Comparison of ENCODE assay signal across 20 cellular contexts in the genomic region with DNA sequence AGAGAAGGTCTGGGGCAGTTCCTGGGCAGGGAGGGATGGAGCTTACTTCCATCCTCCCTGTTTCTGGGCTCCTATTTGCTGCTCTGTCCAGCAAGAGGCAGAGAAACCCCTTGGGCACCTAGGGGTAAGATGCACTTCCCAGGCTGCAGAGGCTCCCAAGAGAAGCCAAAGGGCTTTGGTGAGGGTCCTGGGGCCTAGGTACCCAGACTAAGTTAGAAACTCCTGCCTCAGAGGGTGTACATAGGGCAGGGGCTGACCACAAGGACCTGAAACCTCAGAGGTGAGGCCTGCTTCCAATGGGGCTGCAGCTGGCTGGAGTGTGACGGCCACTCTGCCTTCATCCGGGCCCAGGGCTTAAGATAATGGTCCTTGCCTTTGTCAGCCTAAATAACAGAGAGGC. TPM values are rescaled to one million over a fixed set of nuclear protein-coding genes. Genes with fewer than 3 reads are reported as not detected.
DNase-seq lines count a peak whose midpoint lies in the region; ATAC-seq and TF ChIP-seq lines count a peak whose summit lies in the region.
"Had no signal": no experiment of that assay in that cellular context is flagged by ENCODE, and none has a peak within 500 bp of the region (broad histone marks: within the 10 kb centered on the region; RNA-seq: fewer than 3 reads in every experiment).

No MANE protein-coding gene starts in this region.

- no peaks in the 10 kb centered on the region for H3K9me3 ChIP-seq in Karpas-422 (ENCODE audit: low read length)
- no peaks in the 10 kb centered on the region for H3K9me3 ChIP-seq in neuronal stem cell (replicated peaks in 1 of 2; ENCODE audit: control insufficient read depth in 2 of 2, insufficient read depth in 1 of 2, low read depth in 1 of 2, low read length in 2 of 2)
- H3K9me3 ChIP-seq: lower lobe of right lung, upper lobe of right lung had no signal

- WGBS in neuronal stem cell (ENCODE audit: extremely low coverage in 2 of 2, insufficient read length in 2 of 2, insufficient replicate concordance in 1 of 2), 2 donors = no CpG with 5 or more reads among the region's 2 CpGs

- H2AFZ ChIP-seq in Karpas-422 (ENCODE audit: low read length) (no peak overlapping the region), neuronal stem cell (ENCODE audit: low read length) (no peak overlapping the region)

- H3K9me3 Mint-ChIP-seq in activated CD8-positive, alpha-beta memory T cell treated with anti-CD3 and anti-CD28 coated beads, Interleukin-2, amount 10 ng/mL, durations not matched to agents 7 days and 5 days (ENCODE audit: low read depth) = no peaks in the 10 kb centered on the region
- H3K9me3 Mint-ChIP-seq in brain = no peaks in the 10 kb centered on the region

- H2AK5ac ChIP-seq in neuronal stem cell (ENCODE audit: low read depth, low read length) = peak overlapping the region; percentile 88

- TF ChIP-seq CTCF in brain (conservative IDR thresholded peaks at IDR 0.05) = no peak

- no peak overlapping the region for H3K14ac ChIP-seq in neuronal stem cell (ENCODE audit: low read length)

- no peak overlapping the region for H3K9ac ChIP-seq in Karpas-422 (ENCODE audit: low read length)
- peak overlapping the region; percentile 12 for H3K9ac ChIP-seq in neuronal stem cell (ENCODE audit: low read depth, low read length, poor library complexity)

- peaks cover 11% of the 10 kb centered on the region for H3K36me3 Mint-ChIP-seq in activated CD8-positive, alpha-beta memory T cell treated with anti-CD3 and anti-CD28 coated beads, Interleukin-2, amount 10 ng/mL, durations not matched to agents 7 days and 5 days
- H3K36me3 Mint-ChIP-seq in brain = peaks cover 12% of the 10 kb centered on the region

- H2BK120ac ChIP-seq in neuronal stem cell (ENCODE audit: low read depth, low read length) = no peak overlapping the region

- H3K18ac ChIP-seq in neuronal stem cell (ENCODE audit: low read length) = no peak overlapping the region

- no peak overlapping the region for H2BK12ac ChIP-seq in neuronal stem cell (ENCODE audit: low read length)

- H3K27me3 ChIP-seq in Karpas-422 (ENCODE audit: low read length) (no peaks in the 10 kb centered on the region; the same call in 1 of the 2 replicates), neuronal stem cell (ENCODE audit: control insufficient read depth in 3 of 3, insufficient read depth in 3 of 3, low read depth in 1 of 3, low read length in 3 of 3) (peaks cover 0 to 14% (median 7%) of the 10 kb centered on the region in 3 experiments)
- H3K27me3 ChIP-seq: upper lobe of right lung had no signal

- H3K4me3 ChIP-seq in Karpas-422 (ENCODE audit: low read length) (no peak overlapping the region), neuronal stem cell (ENCODE audit: low read length in 2 of 2) (no peak overlapping the region)
- H3K4me3 ChIP-seq: SK-N-MC had no signal

- H3K27me3 Mint-ChIP-seq in activated CD8-positive, alpha-beta memory T cell treated with anti-CD3 and anti-CD28 coated beads, Interleukin-2, amount 10 ng/mL, durations not matched to agents 7 days and 5 days = no peaks in the 10 kb centered on the region
- H3K27me3 Mint-ChIP-seq in brain = peaks cover 11% of the 10 kb centered on the region

- H3K36me3 ChIP-seq in Karpas-422 (ENCODE audit: insufficient read depth, low read length) = no peaks in the 10 kb centered on the region
- peaks cover 2 to 4% of the 10 kb centered on the region in 2 donors for H3K36me3 ChIP-seq in neuronal stem cell (replicated peaks in 1 of 2; ENCODE audit: control insufficient read depth in 2 of 2, insufficient read depth in 2 of 2, low read length in 2 of 2)

- peak overlapping the region; percentile 81 for H3K23ac ChIP-seq in neuronal stem cell (ENCODE audit: low read depth, low read length, poor library complexity)

- DNase-seq in activated CD8-positive, alpha-beta memory T cell treated with anti-CD3 and anti-CD28 coated beads, Interleukin-2, amount 10 ng/mL, durations not matched to agents 7 days and 5 days = no peak
- DNase-seq in activated CD8-positive, alpha-beta memory T cell treated with anti-CD3 and anti-CD28 coated beads, Interleukin-2, amount 50 U/mL, for 48 hours = no peak
- peak; percentile 39 for DNase-seq in Karpas-422
- no peak for DNase-seq in neuronal stem cell (ENCODE audit: low spot score)
- DNase-seq in NCI-H2081 treated with DMSO at 0.1 percent for 48 hours (lab: John Stamatoyannopoulos, UW) = no peak
- no peak for DNase-seq in DMS79 treated with DMSO at 0.1 percent for 48 hours (lab: John Stamatoyannopoulos, UW)
- DNase-seq: activated CD8-positive, alpha-beta memory T cell treated with anti-CD3 and anti-CD28 coated beads, Interleukin-2, amount 50 U/mL, for 4 hours; COR-L47; GF-D8; lower lobe of right lung; MM.1S; NCI-H2081; NCI-H526; stimulated activated CD4-positive, alpha-beta T cell treated with anti-CD3 and anti-CD28 coated beads, Interleukin-4, amount 100 ng/mL, for 24 hours; upper lobe of right lung had no signal

- peaks cover 25% of the 10 kb centered on the region for H3K4me1 Mint-ChIP-seq in activated CD8-positive, alpha-beta memory T cell treated with anti-CD3 and anti-CD28 coated beads, Interleukin-2, amount 10 ng/mL, durations not matched to agents 7 days and 5 days
- H3K4me1 Mint-ChIP-seq in brain = peaks cover 39% of the 10 kb centered on the region

- H3K4me3 Mint-ChIP-seq in activated CD8-positive, alpha-beta memory T cell treated with anti-CD3 and anti-CD28 coated beads, Interleukin-2, amount 10 ng/mL, durations not matched to agents 7 days and 5 days = peak overlapping the region; percentile 88
- H3K4me3 Mint-ChIP-seq in brain = peak overlapping the region; percentile 90 to 96 (median 95)

- H2BK15ac ChIP-seq in neuronal stem cell (ENCODE audit: low read length) = peak overlapping the region; percentile 33

- no peaks in the 10 kb centered on the region for H3K9me2 ChIP-seq in Karpas-422 (replicated peaks; ENCODE audit: insufficient read depth, low read length)

- ATAC-seq in activated CD8-positive, alpha-beta memory T cell treated with anti-CD3 and anti-CD28 coated beads, Interleukin-2, amount 10 ng/mL, durations not matched to agents 7 days and 5 days = no peak
- no peak for ATAC-seq in GM21529 (IDR thresholded peaks at IDR 0.05; ENCODE audit: unreplicated experiment)
- ATAC-seq: upper lobe of right lung had no signal

- H2BK5ac ChIP-seq in neuronal stem cell (ENCODE audit: low read length) = no peak overlapping the region

- H3K27ac ChIP-seq in Karpas-422 (ENCODE audit: low read length) (no peak overlapping the region), neuronal stem cell (replicated peaks; ENCODE audit: low read length) (no peak overlapping the region)
- H3K27ac ChIP-seq: lower lobe of right lung, SK-N-MC, upper lobe of right lung had no signal

- CTCF ChIA-PET in activated CD8-positive, alpha-beta memory T cell treated with anti-CD3 and anti-CD28 coated beads, Interleukin-2, amount 10 ng/mL, durations not matched to agents 7 days and 5 days (lab: Charles Lee) = interaction anchor here (0.6 to 1.0 kb wide), 5 partner anchors 8 to 151 kb away, joined by 3 to 4 read pairs (median 3); no protein-coding TSS in a partner anchor

- H4K20me1 ChIP-seq in Karpas-422 (ENCODE audit: insufficient read depth, low read depth, low read length) = no peaks in the 10 kb centered on the region

- H3K4ac ChIP-seq in neuronal stem cell (ENCODE audit: low read length) = no peak overlapping the region

- H4K8ac ChIP-seq in neuronal stem cell (ENCODE audit: low read depth, low read length) = no peak overlapping the region

- H3K79me2 ChIP-seq in Karpas-422 (ENCODE audit: low read length) = peaks cover 19% of the 10 kb centered on the region

- H3K4me1 ChIP-seq in Karpas-422 (ENCODE audit: low read length) (peaks cover 26% of the 10 kb centered on the region), neuronal stem cell (ENCODE audit: control insufficient read depth in 2 of 2, insufficient read depth in 1 of 2, low read depth in 1 of 2, low read length in 2 of 2) (peaks cover 0 to 5% of the 10 kb centered on the region in 2 donors)

- H3K4me2 ChIP-seq in Karpas-422 (ENCODE audit: low read depth, low read length, poor library complexity, severe bottlenecking) (no peak overlapping the region), neuronal stem cell (ENCODE audit: insufficient read depth, low read length, poor library complexity, severe bottlenecking) (no peak overlapping the region)

- H4K91ac ChIP-seq in neuronal stem cell (ENCODE audit: low read depth, low read length, poor library complexity) = no peak overlapping the region

- no peaks in the 10 kb centered on the region for H3K79me1 ChIP-seq in neuronal stem cell (ENCODE audit: low read depth, low read length)

- no peak overlapping the region for H3K27ac Mint-ChIP-seq in activated CD8-positive, alpha-beta memory T cell treated with anti-CD3 and anti-CD28 coated beads, Interleukin-2, amount 10 ng/mL, durations not matched to agents 7 days and 5 days
- peak overlapping the region in 2 of 5 experiments; percentile 58 to 77 for H3K27ac Mint-ChIP-seq in brain

RNA-seq across cellular contexts. Expression of a gene that starts 1.6 kb away (rescaled TPM):
- total RNA-seq in activated CD8-positive, alpha-beta memory T cell treated with anti-CD3 and anti-CD28 coated beads, Interleukin-2, amount 10 ng/mL, durations not matched to agents 7 days and 5 days = 10 to 100 TPM; 13.5 to 14.5 TPM
- 6.1 and 12.8 TPM in 2 replicates for total RNA-seq in Karpas-422 (2014; rRNA removed; shearing (Covaris generic); ENCODE audit: low replicate concordance)
- 17.8 TPM for polyA plus RNA-seq in brain (ENCODE audit: insufficient read depth, low read depth, low replicate concordance)
- 7.3 TPM for polyA plus RNA-seq in neuronal stem cell (2013, experiment 1 of 2)
- 6.9 TPM for polyA plus RNA-seq in neuronal stem cell (2013, experiment 2 of 2)

RNA-seq across cellular contexts. Expression of a gene that starts 20.4 kb away (rescaled TPM):
- 1 to 10 TPM; 2.3 to 3.2 TPM for total RNA-seq in activated CD8-positive, alpha-beta memory T cell treated with anti-CD3 and anti-CD28 coated beads, Interleukin-2, amount 10 ng/mL, durations not matched to agents 7 days and 5 days
- total RNA-seq in Karpas-422 (2014; rRNA removed; shearing (Covaris generic); ENCODE audit: low replicate concordance) = not detected in 2 replicates
- polyA plus RNA-seq in brain (ENCODE audit: insufficient read depth, low read depth, low replicate concordance) = 0.27 TPM
- 7.7 TPM for polyA plus RNA-seq in neuronal stem cell (2013, experiment 1 of 2)
- 7.9 TPM for polyA plus RNA-seq in neuronal stem cell (2013, experiment 2 of 2)
- total RNA-seq: H4, OCI-LY7 had no signal

RNA-seq across cellular contexts. Expression of a gene that starts 23.3 kb away (rescaled TPM):
- 10 to 100 TPM; 65.2 to 73.1 TPM for total RNA-seq in activated CD8-positive, alpha-beta memory T cell treated with anti-CD3 and anti-CD28 coated beads, Interleukin-2, amount 10 ng/mL, durations not matched to agents 7 days and 5 days
- total RNA-seq in Karpas-422 (2014; rRNA removed; shearing (Covaris generic); ENCODE audit: low replicate concordance) = 43.6 and 174 TPM in 2 replicates
- polyA plus RNA-seq in brain (ENCODE audit: insufficient read depth, low read depth, low replicate concordance) = 38.9 TPM
- polyA plus RNA-seq in neuronal stem cell (2013, experiment 1 of 2) = 59.9 TPM
- polyA plus RNA-seq in neuronal stem cell (2013, experiment 2 of 2) = 58.9 TPM

RNA-seq across cellular contexts. Expression of a gene that starts 46.1 kb away (rescaled TPM):
- 100 to 1,000 TPM; 277 to 301 TPM for total RNA-seq in activated CD8-positive, alpha-beta memory T cell treated with anti-CD3 and anti-CD28 coated beads, Interleukin-2, amount 10 ng/mL, durations not matched to agents 7 days and 5 days
- 98.2 and 159 TPM in 2 replicates for total RNA-seq in Karpas-422 (2014; rRNA removed; shearing (Covaris generic); ENCODE audit: low replicate concordance)
- 609 TPM for polyA plus RNA-seq in brain (ENCODE audit: insufficient read depth, low read depth, low replicate concordance)
- 267 TPM for polyA plus RNA-seq in neuronal stem cell (2013, experiment 1 of 2)
- 277 TPM for polyA plus RNA-seq in neuronal stem cell (2013, experiment 2 of 2)
